8 cellular contexts compared by ENCODE assay signal in the genomic region with DNA sequence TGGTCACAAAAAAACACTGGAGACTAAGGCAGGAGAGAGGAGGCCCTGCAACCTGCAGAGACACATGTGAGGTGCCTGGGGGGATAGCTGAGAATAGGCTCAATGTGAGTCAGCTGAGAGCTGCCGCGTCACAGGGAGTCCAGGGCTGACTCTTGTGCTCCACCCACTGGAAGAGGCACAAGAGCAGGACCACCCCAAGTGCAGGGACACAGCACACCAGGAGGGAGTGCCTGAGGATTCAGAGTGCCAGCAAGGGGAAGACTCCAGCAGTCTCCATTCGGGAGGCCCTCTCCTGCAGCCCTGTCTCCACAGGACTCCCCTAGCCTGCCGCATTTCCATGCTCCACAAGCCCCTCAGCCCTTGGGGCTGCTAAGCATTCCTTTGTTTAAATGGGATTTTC.
A peak's percentile ranks its signal among the peaks of the same experiment; 100 is the strongest.
DNase-seq lines count a peak whose midpoint lies in the region; FAIRE-seq and TF ChIP-seq lines count a peak whose summit lies in the region.

No MANE protein-coding gene starts in this region.

- no peak overlapping the region for H2BK12ac ChIP-seq in H1 (ENCODE audit: low read depth, low read length)

- H3K56ac ChIP-seq in H1 (replicated peaks; ENCODE audit: insufficient read length, low read depth, low read length) = no peak overlapping the region

- peak; percentile 33 for TF ChIP-seq CTCF in GM10266 (IDR thresholded peaks at IDR 0.05; ENCODE audit: control insufficient read depth, insufficient read depth, low read depth, missing control alignments)
- TF ChIP-seq CTCF in OCI-LY7 (conservative IDR thresholded peaks at IDR 0.05; ENCODE audit: low read length) = peak; percentile 50
- TF ChIP-seq CTCF in H1 (IDR thresholded peaks at IDR 0.05; ENCODE audit: control extremely low read depth in 1 of 3, insufficient read depth in 1 of 3, low read depth in 1 of 3, low read length in 3 of 3) = peak; percentile 14 to 36 (median 17)
- no peak for TF ChIP-seq CTCF in suprapubic skin (IDR thresholded peaks at IDR 0.05)

- no peak overlapping the region for H2BK20ac ChIP-seq in H1 (ENCODE audit: low read length)

- H3K23ac ChIP-seq in H1 (ENCODE audit: insufficient read length) = no peak overlapping the region

- no peaks in the 10 kb centered on the region for H3K79me1 ChIP-seq in H1 (ENCODE audit: low read depth, low read length)

- FAIRE-seq in H1 (lab: Jason Lieb, UNC) = no peak

- H2AK5ac ChIP-seq in H1 (ENCODE audit: low read depth, low read length) = no peak overlapping the region

- H3K9me2 ChIP-seq in OCI-LY7 (ENCODE audit: insufficient read depth, low read length) = no peaks in the 10 kb centered on the region

- intact Hi-C loops in OCI-LY7 (cut with micrococcal nuclease; ENCODE audit: unreplicated experiment) = no loop called here
- intact Hi-C loops in posterior vena cava (cut with DNase I) = no loop called here

- H4K5ac ChIP-seq in H1 (ENCODE audit: insufficient read length, low read depth, low read length) = peak overlapping the region; percentile 7

- H3K4me1 ChIP-seq in OCI-LY7 (ENCODE audit: insufficient read depth, low read length, poor library complexity, severe bottlenecking) (no peaks in the 10 kb centered on the region), H1 (replicated peaks in 1 of 4; ENCODE audit: control insufficient read depth in 3 of 4, insufficient read depth in 4 of 4, low read length in 3 of 4) (peaks cover 7 to 11% (median 9%) of the 10 kb centered on the region in 4 experiments), suprapubic skin (peaks cover 4% of the 10 kb centered on the region)

- TF ChIP-seq EP300 in H1 (IDR thresholded peaks at IDR 0.05; ENCODE audit: borderline replicate concordance in 1 of 2, low read depth in 2 of 2, low read length in 2 of 2) = no peak
- no peak for TF ChIP-seq EP300 in suprapubic skin (IDR thresholded peaks at IDR 0.05)

- H3K79me2 ChIP-seq in OCI-LY7 (ENCODE audit: insufficient read depth, low read depth, low read length) = no peaks in the 10 kb centered on the region
- H3K79me2 ChIP-seq in H1 (ENCODE audit: control insufficient read depth in 1 of 2, insufficient read depth in 2 of 2, low read length in 2 of 2) = no peaks in the 10 kb centered on the region

- H3K9ac ChIP-seq in H1 (replicated peaks in 1 of 4; ENCODE audit: extremely low read depth in 1 of 4, low read depth in 3 of 4, low read length in 3 of 4) = no peak overlapping the region; a peak in 1 of 7 replicates

- no peaks in the 10 kb centered on the region for H3K27me3 ChIP-seq in H1 (replicated peaks in 1 of 4; ENCODE audit: control insufficient read depth in 3 of 4, extremely low read depth in 1 of 4, insufficient read depth in 3 of 4, low read length in 3 of 4)
- no peaks in the 10 kb centered on the region for H3K27me3 ChIP-seq in suprapubic skin

- no peak overlapping the region for H3K14ac ChIP-seq in H1 (ENCODE audit: insufficient read length)

- DNase-seq in GM10266 (ENCODE audit: extremely low spot score) = peak; percentile 20
- DNase-seq in OCI-LY7 (ENCODE audit: low spot score) = peak; percentile 46
- DNase-seq in H1 (ENCODE audit: low read depth in 1 of 2, low spot score in 2 of 2) = peak; percentile 47 to 61
- DNase-seq in skeletal muscle cell (ENCODE audit: low read depth) = peak; percentile 15
- DNase-seq in NCI-H187 (lab: John Stamatoyannopoulos, UW) = no peak
- DNase-seq in posterior vena cava (ENCODE audit: low spot score) = no peak
- no peak for DNase-seq in NCI-H1417 treated with DMSO at 0.1 percent for 48 hours (lab: John Stamatoyannopoulos, UW)
- no peak for DNase-seq in suprapubic skin (ENCODE audit: low spot score in 2 of 2)

- H2BK120ac ChIP-seq in H1 (replicated peaks; ENCODE audit: low read depth, low read length) = no peak overlapping the region

- POLR2A ChIA-PET in OCI-LY7 (lab: Charles Lee) (interaction anchor here (0.6 kb wide), 1 partner anchor 255 kb away, joined by 3 read pairs; no protein-coding TSS in a partner anchor), H1 (lab: Charles Lee; ENCODE audit: partially characterized antibody) (no interaction called here)

- no peak overlapping the region for H2AFZ ChIP-seq in OCI-LY7 (ENCODE audit: low read length)
- no peak overlapping the region for H2AFZ ChIP-seq in H1 (ENCODE audit: low read length)

- no TSS peak for BruUV-seq in OCI-LY7 (replicated peaks; lab: Mats Ljungman, UMichigan)

- CTCF ChIA-PET in OCI-LY7 (lab: Charles Lee; ENCODE audit: unreplicated experiment) (interaction anchor here (0.5 to 0.6 kb wide), 2 partner anchors 13 to 396 kb away, joined by 3 read pairs; no protein-coding TSS in a partner anchor), H1 (lab: Charles Lee; ENCODE audit: partially characterized antibody) (interaction anchor here (0.5 to 1.7 kb wide), 8 partner anchors 9 to 340 kb away, joined by 3 to 4 read pairs (median 3); no protein-coding TSS in a partner anchor)

- H2BK5ac ChIP-seq in H1 (ENCODE audit: low read depth, low read length) = peak overlapping the region; percentile 85; the same call in 1 of the 2 replicates

- H3K36me3 ChIP-seq in OCI-LY7 (ENCODE audit: insufficient read depth, low read length) (no peaks in the 10 kb centered on the region), H1 (ENCODE audit: control insufficient read depth in 2 of 4, insufficient read depth in 4 of 4, low read length in 3 of 4) (peaks cover 3 to 40% (median 14%) of the 10 kb centered on the region in 4 experiments; a peak in 7 of 8 replicates), suprapubic skin (peaks cover 43% of the 10 kb centered on the region)

- no peak overlapping the region for H3K4ac ChIP-seq in H1 (replicated peaks; ENCODE audit: insufficient read length, low read depth, low read length)

- H3K4me2 ChIP-seq in OCI-LY7 (ENCODE audit: low read length) (no peak overlapping the region), H1 (ENCODE audit: insufficient read depth in 1 of 2, low read depth in 2 of 2, low read length in 2 of 2) (peak overlapping the region in 1 of 2 experiments; percentile 37; a peak in 1 of 4 replicates)

- H4K91ac ChIP-seq in H1 (replicated peaks; ENCODE audit: insufficient read length, low read length) = no peak overlapping the region

- no peak overlapping the region for H2BK15ac ChIP-seq in H1 (ENCODE audit: low read length)

- H3K4me3 ChIP-seq in OCI-LY7 (ENCODE audit: low read depth, low read length, poor library complexity, severe bottlenecking) (no peak overlapping the region), H1 (ENCODE audit: extremely low read depth in 1 of 4, insufficient read depth in 2 of 4, low read depth in 3 of 4, low read length in 4 of 4) (no peak overlapping the region), skeletal muscle cell (ENCODE audit: low read depth, low read length) (no peak overlapping the region), suprapubic skin (no peak overlapping the region)

- H3K9me3 ChIP-seq in OCI-LY7 (ENCODE audit: low read length) (no peaks in the 10 kb centered on the region), H1 (ENCODE audit: insufficient read depth in 2 of 2, low read depth in 1 of 2, low read length in 1 of 2) (no peaks in the 10 kb centered on the region), suprapubic skin (no peaks in the 10 kb centered on the region)

- 43% methylated on average over 4 of the region's 4 CpGs; no CpG with 5 or more reads in 1 of the 2 experiments for WGBS in H1 (ENCODE audit: extremely low coverage in 1 of 2, insufficient coverage in 1 of 2, insufficient read length in 1 of 2, insufficient replicate concordance in 2 of 2, low coverage in 1 of 2, low lambda C conversion rate in 2 of 2, missing lambda C conversion rate in 1 of 2), 2 experiments
- 63% methylated on average over 4 of the region's 4 CpGs for WGBS in suprapubic skin

- H3K18ac ChIP-seq in H1 (ENCODE audit: extremely low read depth, low read length) = no peak overlapping the region; the same call in 1 of the 2 replicates

- TF ChIP-seq RAD21 in H1 (IDR thresholded peaks at IDR 0.05 in 1 of 2, conservative IDR thresholded peaks at IDR 0.05 in 1 of 2; ENCODE audit: low read depth in 2 of 2, low read length in 2 of 2) = peak; percentile 13 to 21; a peak in 2 of 4 replicates

- TF ChIP-seq POLR2A in H1 (IDR thresholded peaks at IDR 0.05; ENCODE audit: control extremely low read depth in 1 of 2, low read depth in 2 of 2, low read length in 2 of 2) = no peak
- TF ChIP-seq POLR2A in suprapubic skin (IDR thresholded peaks at IDR 0.05) = no peak

- no peaks in the 10 kb centered on the region for H4K20me1 ChIP-seq in OCI-LY7 (ENCODE audit: insufficient read depth, low read length)
- no peaks in the 10 kb centered on the region for H4K20me1 ChIP-seq in H1 (replicated peaks in 1 of 2; ENCODE audit: control insufficient read depth in 1 of 2, insufficient read depth in 2 of 2, low read length in 2 of 2)

- H3K27ac ChIP-seq in OCI-LY7 (ENCODE audit: low read depth, low read length, poor library complexity, severe bottlenecking) (no peak overlapping the region), H1 (ENCODE audit: low read depth, low read length) (peak overlapping the region; percentile 16; the same call in 1 of the 2 replicates), suprapubic skin (no peak overlapping the region)

- no peaks in the 10 kb centered on the region for H3K23me2 ChIP-seq in H1 (ENCODE audit: low read depth, low read length)

- no peak overlapping the region for H4K8ac ChIP-seq in H1 (ENCODE audit: extremely low read depth, insufficient read depth, low read length)

TF ChIP-seq in H1, 55 proteins besides CTCF, POLR2A, EP300 and RAD21 (continues in another document):
- TF ChIP-seq CREB1 (IDR thresholded peaks at IDR 0.05) = peak; percentile 56
- no peak for TF ChIP-seq POU5F1 (IDR thresholded peaks at IDR 0.05; ENCODE audit: low read depth, low read length)
- TF ChIP-seq, protein P1, sequence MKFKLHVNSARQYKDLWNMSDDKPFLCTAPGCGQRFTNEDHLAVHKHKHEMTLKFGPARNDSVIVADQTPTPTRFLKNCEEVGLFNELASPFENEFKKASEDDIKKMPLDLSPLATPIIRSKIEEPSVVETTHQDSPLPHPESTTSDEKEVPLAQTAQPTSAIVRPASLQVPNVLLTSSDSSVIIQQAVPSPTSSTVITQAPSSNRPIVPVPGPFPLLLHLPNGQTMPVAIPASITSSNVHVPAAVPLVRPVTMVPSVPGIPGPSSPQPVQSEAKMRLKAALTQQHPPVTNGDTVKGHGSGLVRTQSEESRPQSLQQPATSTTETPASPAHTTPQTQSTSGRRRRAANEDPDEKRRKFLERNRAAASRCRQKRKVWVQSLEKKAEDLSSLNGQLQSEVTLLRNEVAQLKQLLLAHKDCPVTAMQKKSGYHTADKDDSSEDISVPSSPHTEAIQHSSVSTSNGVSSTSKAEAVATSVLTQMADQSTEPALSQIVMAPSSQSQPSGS (IDR thresholded peaks at IDR 0.05; ENCODE audit: low read length) = no peak
- peak; percentile 12 for TF ChIP-seq ASH2L (IDR thresholded peaks at IDR 0.05; ENCODE audit: low read length)
- TF ChIP-seq SIN3A (conservative IDR thresholded peaks at IDR 0.05 in 1 of 2, IDR thresholded peaks at IDR 0.05 in 1 of 2; ENCODE audit: low read depth in 1 of 2, low read length in 2 of 2) = no peak
- no peak for TF ChIP-seq SP4 (IDR thresholded peaks at IDR 0.05; ENCODE audit: low read length)
- no peak for TF ChIP-seq RXRA (IDR thresholded peaks at IDR 0.05; ENCODE audit: insufficient read depth, low read depth, low read length)
- TF ChIP-seq CEBPB (IDR thresholded peaks at IDR 0.05; ENCODE audit: low read depth, low read length) = no peak
- no peak for TF ChIP-seq GTF2F1 (IDR thresholded peaks at IDR 0.05; ENCODE audit: borderline replicate concordance, low read depth, low read length)

Comparison
In these comparisons a context has a peak if more than half of its experiments do, and no peak if none do; other contexts are left out.
1. DNase-seq: peak in GM10266 (single experiment), OCI-LY7 (single experiment), H1 (2 of 2) and skeletal muscle cell (single experiment); none in NCI-H187 (0 of 2), posterior vena cava (single experiment), NCI-H1417 treated with DMSO at 0.1 percent for 48 hours (single experiment) and suprapubic skin (0 of 2).
2. CTCF ChIP-seq: peak in GM10266 (single experiment), OCI-LY7 (single experiment) and H1 (3 of 3); none in suprapubic skin (0 of 2).